8 cellular contexts compared by ENCODE assay signal in genomic region chr13:106471957-106472543, GRCh38.
A peak's percentile ranks its signal among the peaks of the same experiment; 100 is the strongest.
DNase-seq lines count a peak whose midpoint lies in the region; ATAC-seq and TF ChIP-seq lines count a peak whose summit lies in the region.

No MANE protein-coding gene starts in this region.

- H3K27me3 ChIP-seq in upper lobe of left lung: no peaks in the 10 kb centered on the region

- TF ChIP-seq CTCF in AG04449 (IDR thresholded peaks at IDR 0.05; ENCODE audit: insufficient read depth, low read length, missing control alignments) (no peak), WI38 (IDR thresholded peaks at IDR 0.05; ENCODE audit: low read depth, low read length) (no peak), upper lobe of left lung (IDR thresholded peaks at IDR 0.05) (no peak)

- peaks cover 0 to 9% (median 3%) of the 10 kb centered on the region in 4 donors for H3K4me1 ChIP-seq in upper lobe of left lung

- TF ChIP-seq POLR2A in upper lobe of left lung (IDR thresholded peaks at IDR 0.05): no peak

- H3K4me3 ChIP-seq in AG04449 (ENCODE audit: low read depth, low read length) (peak overlapping the region; percentile 45), WI38 (ENCODE audit: low read depth, low read length) (peak overlapping the region; percentile 38), upper lobe of left lung (peak overlapping the region in 2 of 4 donors; percentile 4 to 34)

- no peak overlapping the region for H3K27ac ChIP-seq in upper lobe of left lung

- TF ChIP-seq EP300 in upper lobe of left lung (IDR thresholded peaks at IDR 0.05): no peak

- CTCF ChIA-PET in AG04449 (lab: Yijun Ruan, JAX) (interaction anchor here (1.0 kb wide), 1 partner anchor 9 kb away, joined by 3 read pairs; no protein-coding TSS in a partner anchor), HEK293T (lab: Yijun Ruan, JAX) (no interaction called here)

- POLR2A ChIA-PET in AG04449 (lab: Yijun Ruan, JAX): interaction anchor here (1.2 kb wide), 1 partner anchor 36 kb away, joined by 4 read pairs; no protein-coding TSS in a partner anchor
- POLR2A ChIA-PET in HEK293T (lab: Yijun Ruan, JAX): no interaction called here

- WGBS in upper lobe of left lung, 2 donors: 46 to 53% methylated on average over 16 of the region's 16 CpGs

- H3K9me3 ChIP-seq in upper lobe of left lung: no peaks in the 10 kb centered on the region

- ATAC-seq in upper lobe of left lung (ENCODE audit: low FRiP score in 2 of 2) (peak; percentile 81 to 83), GM19452 (IDR thresholded peaks at IDR 0.05; ENCODE audit: unreplicated experiment) (no peak)

- H3K36me3 ChIP-seq in upper lobe of left lung: no peaks in the 10 kb centered on the region

- DNase-seq in AG04449 (ENCODE audit: low read depth, low spot score) (peak; percentile 62), HEK293T (ENCODE audit: extremely low spot score) (peak; percentile 10), iPS-NIHi7 (ENCODE audit: extremely low spot score) (peak; percentile 85), upper lobe of left lung (peak in 1 of 2 donors; percentile 41), NCI-H187 (lab: John Stamatoyannopoulos, UW) (no peak)
- no peak for DNase-seq in activated T-cell treated with anti-CD3 and anti-CD28 coated beads, Interleukin-2, amount 50 U/mL, for 1 hour

TF ChIP-seq in HEK293T, 16 proteins besides CTCF, POLR2A, EP300 and RAD21:
- TF ChIP-seq ZNF384 (IDR thresholded peaks at IDR 0.05) (no peak), PKNOX1 (IDR thresholded peaks at IDR 0.05) (no peak), SUZ12 (IDR thresholded peaks at IDR 0.05) (no peak), ARNT (IDR thresholded peaks at IDR 0.05) (no peak), FOXM1 (IDR thresholded peaks at IDR 0.05; ENCODE audit: borderline replicate concordance) (no peak), FOXA1 (IDR thresholded peaks at IDR 0.05) (no peak)

Comparison
In these comparisons a context has a peak if more than half of its experiments do, and no peak if none do; other contexts are left out.
1. DNase-seq: peak in AG04449 (single experiment), HEK293T (single experiment) and iPS-NIHi7 (single experiment); none in NCI-H187 (0 of 2) and activated T-cell treated with anti-CD3 and anti-CD28 coated beads, Interleukin-2, amount 50 U/mL, for 1 hour (single experiment).